In genomic region chr4:144985014-144985413, GRCh38 we compare ENCODE assay signal across 23 cellular contexts.
"Had no signal": no experiment of that assay in that cellular context is flagged by ENCODE, and none has a peak within 500 bp of the region (broad histone marks: within the 10 kb centered on the region; RNA-seq: fewer than 3 reads in every experiment).

No MANE protein-coding gene starts in this region.

- H3K4me3 ChIP-seq: esophagus squamous epithelium, gastrocnemius medialis, left lung, neural progenitor cell, right atrium auricular region, sigmoid colon, thoracic aorta, tibial nerve, upper lobe of left lung had no signal

- H3K4me2 ChIP-seq: neural progenitor cell had no signal

- H3K27me3 ChIP-seq: esophagus squamous epithelium, gastrocnemius medialis, left lung, neural progenitor cell, right atrium auricular region, sigmoid colon, tibial nerve, upper lobe of left lung had no signal

- H2AFZ ChIP-seq: neural progenitor cell, parathyroid adenoma had no signal

- H3K4me1 ChIP-seq: esophagus squamous epithelium, gastrocnemius medialis, left lung, neural progenitor cell, parathyroid adenoma, right atrium auricular region, sigmoid colon, upper lobe of left lung had no signal

- H3K36me3 ChIP-seq: esophagus squamous epithelium, gastrocnemius medialis, left lung, neural progenitor cell, right atrium auricular region, thoracic aorta, upper lobe of left lung had no signal

- H3K9ac ChIP-seq: neural progenitor cell, parathyroid adenoma had no signal

- H3K9me3 ChIP-seq: gastrocnemius medialis had no signal

- DNase-seq: cortex of kidney; effector memory CD8-positive, alpha-beta T cell; erythroblast; esophagus squamous epithelium; gastrocnemius medialis; head of caudate nucleus; left cardiac atrium; left lung; mesendoderm; midbrain; naive thymus-derived CD4-positive, alpha-beta T cell; sigmoid colon; stimulated activated CD4-positive, alpha-beta T cell treated with anti-CD3 and anti-CD28 coated beads, Interleukin-2, amount 100 ng/mL, for 24 hours; stimulated activated CD4-positive, alpha-beta T cell treated with anti-CD3 and anti-CD28 coated beads, Interleukin-4, amount 100 ng/mL, for 24 hours; stimulated activated naive CD8-positive, alpha-beta T cell treated with anti-CD3 and anti-CD28 coated beads, Interleukin-15, Interleukin-2, amounts not matched to agents 100 U/mL and 50 U/mL, for 24 hours; substantia nigra; upper lobe of left lung had no signal

- H3K27ac ChIP-seq: esophagus squamous epithelium, left lung, neural progenitor cell, parathyroid adenoma, right atrium auricular region, sigmoid colon, thoracic aorta, upper lobe of left lung had no signal

- ATAC-seq: effector memory CD8-positive, alpha-beta T cell; gastrocnemius medialis; left cardiac atrium; left lung; naive thymus-derived CD4-positive, alpha-beta T cell; stimulated activated memory B cell treated with anti-CD40 and anti-IgM and Interleukin-4, amounts not matched to agents 10 μg/mL and 1 μg/mL and 100 μg/mL, for 72 hours; stimulated activated naive CD8-positive, alpha-beta T cell treated with anti-CD3 and anti-CD28 coated beads, Interleukin-15, Interleukin-2, amounts not matched to agents 100 U/mL and 50 U/mL, for 24 hours had no signal
